ENCODE assay signal across 17 cellular contexts in genomic region chr1:25891606-25892005, GRCh38. TPM values are rescaled to one million over a fixed set of nuclear protein-coding genes. Genes with fewer than 3 reads are reported as not detected.
DNase-seq lines count a peak whose midpoint lies in the region; ATAC-seq and TF ChIP-seq lines count a peak whose summit lies in the region.
"Had no signal": no experiment of that assay in that cellular context is flagged by ENCODE, and none has a peak within 500 bp of the region (broad histone marks: within the 10 kb centered on the region; RNA-seq: fewer than 3 reads in every experiment).

No MANE protein-coding gene starts in this region.

- intact Hi-C loops in dorsolateral prefrontal cortex (cut with DNase I) = loop anchor here (10.0 kb wide), 3 partner anchors 203 to 253 kb away; partner anchors contain the start of gene PDIK1L (in 1 of the 2)
- intact Hi-C loops in transverse colon (cut with DNase I; ENCODE audit: low total_unique reads) = no loop called here

- peaks cover 13% of the 10 kb centered on the region for H3K4me1 ChIP-seq in NT2/D1 (ENCODE audit: insufficient read depth, insufficient read length)
- H3K4me1 ChIP-seq in transverse colon = peaks cover 5 to 38% (median 16%) of the 10 kb centered on the region in 4 donors

- H3K4me1 Mint-ChIP-seq in nephron = peaks cover 39% of the 10 kb centered on the region
- H3K4me1 Mint-ChIP-seq in naive thymus-derived CD8-positive, alpha-beta T cell = peaks cover 4 to 11% (median 9%) of the 10 kb centered on the region in 4 donors

- H3K36me3 Mint-ChIP-seq in nephron (ENCODE audit: low read depth) = peaks cover 26% of the 10 kb centered on the region
- no peaks in the 10 kb centered on the region for H3K36me3 Mint-ChIP-seq in naive thymus-derived CD8-positive, alpha-beta T cell

- H3K27me3 ChIP-seq in NT2/D1 (ENCODE audit: insufficient read depth, insufficient read length) (no peaks in the 10 kb centered on the region), dorsolateral prefrontal cortex (no peaks in the 10 kb centered on the region), transverse colon (no peaks in the 10 kb centered on the region)

- no peak overlapping the region for H3K4me3 Mint-ChIP-seq in nephron
- H3K4me3 Mint-ChIP-seq in naive thymus-derived CD8-positive, alpha-beta T cell = no peak overlapping the region
- H3K4me3 Mint-ChIP-seq: activated CD4-positive, alpha-beta memory T cell treated with anti-CD3 and anti-CD28 coated beads for 36 hours; dendritic cell treated with granulocyte-macrophage colony-stimulating factor and Interleukin-4, amounts not matched to agents 40 ng/mL and 50 ng/mL, for 4 days; nephron progenitor cell had no signal

- H3K27me3 Mint-ChIP-seq in nephron (ENCODE audit: low read depth) = no peaks in the 10 kb centered on the region
- no peaks in the 10 kb centered on the region for H3K27me3 Mint-ChIP-seq in naive thymus-derived CD8-positive, alpha-beta T cell
- H3K27me3 Mint-ChIP-seq: activated CD4-positive, alpha-beta memory T cell treated with anti-CD3 and anti-CD28 coated beads for 36 hours; dendritic cell treated with granulocyte-macrophage colony-stimulating factor and Interleukin-4, amounts not matched to agents 40 ng/mL and 50 ng/mL, for 4 days had no signal

- in situ Hi-C loops in transverse colon (cut with MboI; ENCODE audit: low pct_ligation_motif_present in 1 of 4, low pct_unique_long_range_greater_than_20kb in 1 of 4, low sequenced_read_pairs in 3 of 4) = loop anchor here in 1 of 4 donors (10.0 kb wide), 1 partner anchor 113 kb away; no protein-coding TSS in a partner anchor

- TF ChIP-seq EP300 in transverse colon (IDR thresholded peaks at IDR 0.05; ENCODE audit: low read depth) = no peak

- DNase-seq in NT2/D1 (ENCODE audit: low read depth, low spot score) = no peak
- peak in 1 of 10 donors; percentile 15 for DNase-seq in dorsolateral prefrontal cortex
- DNase-seq in transverse colon = no peak
- no peak for DNase-seq in naive thymus-derived CD8-positive, alpha-beta T cell
- DNase-seq: activated CD4-positive, alpha-beta memory T cell treated with anti-CD3 and anti-CD28 coated beads for 36 hours; C1 segment of cervical spinal cord; Karpas-422; NCI-H1417 treated with DMSO at 0.1 percent for 48 hours; NCI-H345; nephron progenitor cell; stimulated activated CD4-positive, alpha-beta T cell treated with anti-CD3 and anti-CD28 coated beads, Interleukin-4, amount 100 ng/mL, for 4 hours had no signal

- H3K36me3 ChIP-seq in NT2/D1 (ENCODE audit: insufficient read depth, insufficient read length, low read length) = peaks cover 2% of the 10 kb centered on the region
- H3K36me3 ChIP-seq in transverse colon = no peaks in the 10 kb centered on the region

- H3K9me3 Mint-ChIP-seq in nephron = no peaks in the 10 kb centered on the region
- no peaks in the 10 kb centered on the region for H3K9me3 Mint-ChIP-seq in naive thymus-derived CD8-positive, alpha-beta T cell
- H3K9me3 Mint-ChIP-seq: activated CD4-positive, alpha-beta memory T cell treated with anti-CD3 and anti-CD28 coated beads for 36 hours; dendritic cell treated with granulocyte-macrophage colony-stimulating factor and Interleukin-4, amounts not matched to agents 40 ng/mL and 50 ng/mL, for 4 days; nephron progenitor cell had no signal

- POLR2A ChIA-PET in naive thymus-derived CD8-positive, alpha-beta T cell (lab: Charles Lee) = interaction anchor here (0.7 to 0.9 kb wide), 2 partner anchors 10 to 111 kb away, joined by 3 read pairs; no protein-coding TSS in a partner anchor

- peak overlapping the region; percentile 43 to 73 (median 50) for H3K27ac Mint-ChIP-seq in nephron
- H3K27ac Mint-ChIP-seq in naive thymus-derived CD8-positive, alpha-beta T cell = no peak overlapping the region
- H3K27ac Mint-ChIP-seq: activated CD4-positive, alpha-beta memory T cell treated with anti-CD3 and anti-CD28 coated beads for 36 hours; dendritic cell treated with granulocyte-macrophage colony-stimulating factor and Interleukin-4, amounts not matched to agents 40 ng/mL and 50 ng/mL, for 4 days had no signal

- 82% methylated on average over 5 of the region's 5 CpGs; no CpG with 5 or more reads in 1 of the 2 donors for WGBS in transverse colon (ENCODE audit: low coverage in 1 of 2), 2 donors

- TF ChIP-seq CTCF in dorsolateral prefrontal cortex (IDR thresholded peaks at IDR 0.05 in 54 of 56, conservative IDR thresholded peaks at IDR 0.05 in 2 of 56; ENCODE audit: low read depth in 1 of 56, partially characterized antibody in 56 of 56) = no peak
- no peak for TF ChIP-seq CTCF in nephron (IDR thresholded peaks at IDR 0.05; ENCODE audit: unreplicated experiment in 3 of 3)
- no peak for TF ChIP-seq CTCF in transverse colon (IDR thresholded peaks at IDR 0.05)

- peak overlapping the region; percentile 52 for H3K9ac ChIP-seq in NT2/D1 (ENCODE audit: insufficient read length, low read depth)

- H3K4me3 ChIP-seq in NT2/D1 (ENCODE audit: insufficient read length, low read depth) = no peak overlapping the region
- no peak overlapping the region for H3K4me3 ChIP-seq in dorsolateral prefrontal cortex
- no peak overlapping the region for H3K4me3 ChIP-seq in transverse colon

- no peak for TF ChIP-seq POLR2A in transverse colon (IDR thresholded peaks at IDR 0.05)

- ATAC-seq in HG02763 (IDR thresholded peaks at IDR 0.05; ENCODE audit: unreplicated experiment) (no peak), esophagus mucosa (no peak), HG03280 (IDR thresholded peaks at IDR 0.05; ENCODE audit: unreplicated experiment) (no peak)
- ATAC-seq in naive thymus-derived CD8-positive, alpha-beta T cell = no peak
- ATAC-seq: left lobe of liver had no signal

- H3K27ac ChIP-seq in dorsolateral prefrontal cortex = peak overlapping the region in 53 of 59 donors; percentile 14 to 98 (median 73)
- peak overlapping the region; percentile 54 to 80 (median 76) for H3K27ac ChIP-seq in transverse colon

- H3K9me3 ChIP-seq in NT2/D1 (ENCODE audit: insufficient read depth, low read length) (no peaks in the 10 kb centered on the region), transverse colon (no peaks in the 10 kb centered on the region)

RNA-seq across cellular contexts. Expression of gene STMN1, which starts 14.6 kb away (rescaled TPM):
- total RNA-seq in dorsolateral prefrontal cortex = 1,000 to 10,000 TPM in 1 of 120 experiments, 100 to 1,000 TPM in 119; 153 to 1,009 (median 725) TPM
- 10 to 100 TPM in 3 of 4 donors, 1 to 10 TPM in 1; 6.4 to 24.3 (median 16.5) TPM for total RNA-seq in transverse colon
- total RNA-seq in esophagus mucosa = 110 TPM
- 10 to 100 TPM; 83.3 to 86.0 TPM for total RNA-seq in naive thymus-derived CD8-positive, alpha-beta T cell
- 100 to 1,000 TPM; 197 to 238 (median 205) TPM for polyA plus RNA-seq in naive thymus-derived CD8-positive, alpha-beta T cell

RNA-seq across cellular contexts. Expression of gene PAQR7, which starts 16.1 kb away (rescaled TPM):
- 10 to 100 TPM in 41 of 120 experiments, 1 to 10 TPM in 79; 5.7 to 12.6 (median 9.3) TPM for total RNA-seq in dorsolateral prefrontal cortex
- total RNA-seq in transverse colon = 1 to 10 TPM in 3 of 4 donors, not detected in 1; 2.0 to 2.4 (median 2.4) TPM
- 11.1 TPM for total RNA-seq in esophagus mucosa
- 1 to 10 TPM; 6.3 to 6.5 TPM for total RNA-seq in naive thymus-derived CD8-positive, alpha-beta T cell
- under 1 TPM; 0.08 to 0.32 (median 0.30) TPM for polyA plus RNA-seq in naive thymus-derived CD8-positive, alpha-beta T cell

RNA-seq across cellular contexts. Expression of gene AUNIP, which starts 32.3 kb away (rescaled TPM):
- 1 to 10 TPM in 112 of 120 experiments, under 1 TPM in 8; 0.35 to 4.7 (median 2.0) TPM for total RNA-seq in dorsolateral prefrontal cortex
- total RNA-seq in transverse colon = under 1 TPM in 1 of 4 donors, not detected in 3; 0.41 TPM
- total RNA-seq in esophagus mucosa = 3.3 TPM
- total RNA-seq in naive thymus-derived CD8-positive, alpha-beta T cell = not detected
- polyA plus RNA-seq in naive thymus-derived CD8-positive, alpha-beta T cell = not detected
- total RNA-seq: left lobe of liver had no signal

Comparison
In these comparisons a context has a peak if more than half of its experiments do, and no peak if none do; other contexts are left out.
1. H3K27ac Mint-ChIP-seq: peak in nephron (3 of 3); none in naive thymus-derived CD8-positive, alpha-beta T cell (0 of 10).